8 cellular contexts compared by ENCODE assay signal in the genomic region with DNA sequence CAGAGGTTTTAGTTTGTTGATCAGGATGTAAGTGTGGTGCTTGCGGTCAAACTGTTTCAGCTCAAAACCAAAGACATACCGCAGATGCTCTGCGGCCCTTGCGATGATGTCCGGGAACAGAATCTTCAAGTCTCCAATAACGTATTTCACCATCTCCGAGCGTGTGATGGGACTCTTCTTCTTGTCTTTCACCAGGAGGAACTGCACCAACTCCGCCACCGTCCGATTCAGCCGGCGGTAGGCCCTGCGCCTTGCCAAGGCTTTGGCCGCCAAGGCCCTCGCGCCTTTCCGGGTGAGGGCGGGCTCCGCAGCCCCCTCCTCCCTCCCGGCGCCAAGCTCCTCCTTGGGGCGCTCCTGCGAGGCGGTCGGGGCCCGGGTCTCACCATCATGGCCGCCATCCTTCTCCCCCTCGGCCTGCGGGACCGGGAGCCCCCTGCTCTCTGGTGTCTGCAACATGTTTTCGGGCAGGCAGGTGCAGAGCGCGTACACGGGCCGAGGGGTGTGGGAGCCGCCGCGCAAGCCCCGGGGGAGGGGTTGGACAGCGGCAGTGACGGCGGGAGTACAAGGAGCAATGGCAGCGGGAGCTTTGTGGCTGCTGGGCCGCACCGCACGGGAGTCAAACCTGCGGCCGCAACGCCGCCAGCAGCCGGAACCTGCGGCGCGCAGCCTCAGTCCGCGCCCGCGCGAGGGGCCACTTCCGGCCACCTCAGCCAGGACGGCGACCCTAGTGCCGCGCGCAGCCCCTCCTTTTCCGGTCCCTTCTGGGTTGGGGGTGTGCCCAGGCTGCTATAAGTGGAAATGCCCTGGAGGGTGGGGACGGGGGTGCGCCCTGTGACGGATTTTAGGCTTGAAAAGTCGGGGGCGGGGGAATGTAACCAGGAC. TPM values are rescaled to one million over a fixed set of nuclear protein-coding genes. Genes with fewer than 3 reads are reported as not detected.
DNase-seq lines count a peak whose midpoint lies in the region; ATAC-seq and TF ChIP-seq lines count a peak whose summit lies in the region.

TSS of gene MAGEF1 (minus strand) at position 699 of the 882 bp plus-strand sequence. CDS start at position 456, 243 bp downstream.

- H3K4me2 ChIP-seq in DOHH2 (ENCODE audit: low read length), result peak within 1 kb of the TSS; percentile 95

- peak within 1 kb of the TSS; percentile 38 for H3K27ac ChIP-seq in DOHH2 (ENCODE audit: low read depth, low read length)

- DNase-seq in H4 (ENCODE audit: low spot score), result peak; percentile 79
- peak; percentile 83 for DNase-seq in LoVo (ENCODE audit: low spot score)
- DNase-seq in RPMI8226, result peak; percentile 82
- DNase-seq in activated T-helper 2 cell treated with anti-CD3 and anti-CD28 coated beads, Interferon-gamma antibody, Interleukin-2, Interleukin-4, amounts not matched to agents 10 μg/mL and 5 μg/mL and 100 μg/mL, durations not matched to agents 14 hours and 24 hours and 36 hours (ENCODE audit: low spot score), result peak; percentile 72
- DNase-seq in fibroblast of peridontal ligament (ENCODE audit: extremely low read depth), result peak; percentile 70
- peak; percentile 61 to 88 (median 70) for DNase-seq in naive thymus-derived CD8-positive, alpha-beta T cell
- DNase-seq in stimulated activated naive CD4-positive, alpha-beta T cell treated with Interleukin-2 at 50 U/mL for 16 hours (lab: John Stamatoyannopoulos, UW), result peak; percentile 71

- peak within 1 kb of the TSS; percentile 75 for H3K27ac Mint-ChIP-seq in activated T-helper 2 cell treated with anti-CD3 and anti-CD28 coated beads, Interferon-gamma antibody, Interleukin-2, Interleukin-4, amounts not matched to agents 10 μg/mL and 5 μg/mL and 100 μg/mL, durations not matched to agents 14 hours and 24 hours and 36 hours
- peak within 1 kb of the TSS; percentile 84 to 96 (median 93) for H3K27ac Mint-ChIP-seq in naive thymus-derived CD8-positive, alpha-beta T cell

- H4K20me1 ChIP-seq in DOHH2 (ENCODE audit: control insufficient read depth, insufficient read depth, low read depth, low read length), result no peaks in the 10 kb centered on the region

- peak; percentile 83 to 84 for ATAC-seq in naive thymus-derived CD8-positive, alpha-beta T cell

- peaks cover 12% of the 10 kb centered on the region for H3K27me3 ChIP-seq in DOHH2 (ENCODE audit: control insufficient read depth, low read length)

- H3K4me1 ChIP-seq in DOHH2 (ENCODE audit: control insufficient read depth, low read length), result peaks cover 20% of the 10 kb centered on the region

- peaks cover 30% of the 10 kb centered on the region for H3K4me1 Mint-ChIP-seq in activated T-helper 2 cell treated with anti-CD3 and anti-CD28 coated beads, Interferon-gamma antibody, Interleukin-2, Interleukin-4, amounts not matched to agents 10 μg/mL and 5 μg/mL and 100 μg/mL, durations not matched to agents 14 hours and 24 hours and 36 hours (ENCODE audit: low read depth)
- peaks cover 22 to 34% (median 28%) of the 10 kb centered on the region in 4 donors for H3K4me1 Mint-ChIP-seq in naive thymus-derived CD8-positive, alpha-beta T cell

- H3K4me3 Mint-ChIP-seq in activated T-helper 2 cell treated with anti-CD3 and anti-CD28 coated beads, Interferon-gamma antibody, Interleukin-2, Interleukin-4, amounts not matched to agents 10 μg/mL and 5 μg/mL and 100 μg/mL, durations not matched to agents 14 hours and 24 hours and 36 hours (ENCODE audit: low read depth), result peak within 1 kb of the TSS; percentile 96
- peak within 1 kb of the TSS; percentile 85 to 98 (median 94) for H3K4me3 Mint-ChIP-seq in naive thymus-derived CD8-positive, alpha-beta T cell

- peaks cover 10% of the 10 kb centered on the region for H3K9me3 Mint-ChIP-seq in activated T-helper 2 cell treated with anti-CD3 and anti-CD28 coated beads, Interferon-gamma antibody, Interleukin-2, Interleukin-4, amounts not matched to agents 10 μg/mL and 5 μg/mL and 100 μg/mL, durations not matched to agents 14 hours and 24 hours and 36 hours
- no peaks in the 10 kb centered on the region for H3K9me3 Mint-ChIP-seq in naive thymus-derived CD8-positive, alpha-beta T cell

- H3K36me3 Mint-ChIP-seq in activated T-helper 2 cell treated with anti-CD3 and anti-CD28 coated beads, Interferon-gamma antibody, Interleukin-2, Interleukin-4, amounts not matched to agents 10 μg/mL and 5 μg/mL and 100 μg/mL, durations not matched to agents 14 hours and 24 hours and 36 hours (ENCODE audit: low read depth), result peaks cover 40% of the 10 kb centered on the region
- peaks cover 0 to 15% (median 6%) of the 10 kb centered on the region in 3 donors for H3K36me3 Mint-ChIP-seq in naive thymus-derived CD8-positive, alpha-beta T cell

- H3K27me3 Mint-ChIP-seq in activated T-helper 2 cell treated with anti-CD3 and anti-CD28 coated beads, Interferon-gamma antibody, Interleukin-2, Interleukin-4, amounts not matched to agents 10 μg/mL and 5 μg/mL and 100 μg/mL, durations not matched to agents 14 hours and 24 hours and 36 hours (ENCODE audit: low read depth), result peaks cover 5% of the 10 kb centered on the region
- H3K27me3 Mint-ChIP-seq in naive thymus-derived CD8-positive, alpha-beta T cell, result no peaks in the 10 kb centered on the region

- H3K36me3 ChIP-seq in DOHH2 (ENCODE audit: control insufficient read depth, low read length), result peaks cover 25% of the 10 kb centered on the region

- no peaks in the 10 kb centered on the region for H3K9me2 ChIP-seq in DOHH2 (replicated peaks; ENCODE audit: control insufficient read depth, low read length)

- TF ChIP-seq CTCF in DOHH2 (IDR thresholded peaks at IDR 0.05; ENCODE audit: low read depth, low read length, poor library complexity, severe bottlenecking), result no peak

- peak within 1 kb of the TSS; percentile 85 for H3K4me3 ChIP-seq in DOHH2 (ENCODE audit: low read length)

- POLR2A ChIA-PET in naive thymus-derived CD8-positive, alpha-beta T cell (lab: Charles Lee), result interaction anchor here (1.0 to 1.9 kb wide), 5 partner anchors 16 to 187 kb away, joined by 3 to 9 read pairs (median 4); partner anchors contain the start of genes EPHB3 and VPS8

- no peaks in the 10 kb centered on the region for H3K9me3 ChIP-seq in DOHH2 (ENCODE audit: control insufficient read depth, insufficient read depth, low read length)

- H3K79me2 ChIP-seq in DOHH2 (ENCODE audit: control insufficient read depth, low read length), result peaks cover 17% of the 10 kb centered on the region

- H3F3A ChIP-seq in DOHH2 (ENCODE audit: control insufficient read depth, insufficient read depth), result peaks cover 25% of the 10 kb centered on the region

- intact Hi-C loops in activated T-helper 2 cell treated with anti-CD3 and anti-CD28 coated beads, Interferon-gamma antibody, Interleukin-2, Interleukin-4, amounts not matched to agents 10 μg/mL and 5 μg/mL and 100 μg/mL, durations not matched to agents 14 hours and 24 hours and 36 hours (cut with micrococcal nuclease), result loop anchor here (1.0 to 5.0 kb wide), 4 partner anchors 54 to 349 kb away; partner anchors contain the start of genes CLCN2, EPHB3 and POLR2H

RNA-seq across cellular contexts. Expression of gene MAGEF1, which starts in this region (rescaled TPM):
- total RNA-seq in H4 (2014; rRNA removed; shearing (Covaris generic)), result 51.8 and 55.4 TPM in 2 replicates
- total RNA-seq in activated T-helper 2 cell treated with anti-CD3 and anti-CD28 coated beads, Interferon-gamma antibody, Interleukin-2, Interleukin-4, amounts not matched to agents 10 μg/mL and 5 μg/mL and 100 μg/mL, durations not matched to agents 14 hours and 24 hours and 36 hours, result 15.9 and 16.0 TPM in 2 replicates
- 10 to 100 TPM; 23.7 to 24.0 TPM for total RNA-seq in naive thymus-derived CD8-positive, alpha-beta T cell
- polyA plus RNA-seq in naive thymus-derived CD8-positive, alpha-beta T cell, result 10 to 100 TPM; 28.5 to 47.5 (median 34.9) TPM

Comparison
In these comparisons a context has a peak if more than half of its experiments do, and no peak if none do; other contexts are left out.
1. Peak in every context shown above with its lines: DNase-seq, ATAC-seq, H3K4me3 ChIP-seq and H3K27ac ChIP-seq.